ENCODE assay signal across 16 cellular contexts in the genomic region with DNA sequence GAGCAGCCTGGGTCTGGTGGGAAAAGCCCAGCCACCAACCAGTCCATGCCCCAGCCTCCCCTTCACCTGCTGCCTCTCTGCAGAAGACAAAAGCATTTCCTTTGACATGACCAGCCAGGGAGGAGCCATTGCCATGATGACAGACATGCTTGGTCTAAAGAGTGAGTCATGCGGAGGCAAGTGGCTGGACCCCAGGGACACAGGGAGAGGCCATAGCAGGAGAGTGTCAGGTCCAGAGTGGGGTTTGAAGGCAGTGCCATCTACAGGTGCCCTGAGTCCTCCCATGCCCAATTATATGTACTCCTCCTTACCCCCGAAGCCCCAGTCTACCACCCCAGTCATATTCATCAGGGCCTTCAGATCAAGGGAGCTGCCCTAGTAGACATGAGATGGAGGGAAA.
DNase-seq lines count a peak whose midpoint lies in the region; ATAC-seq and TF ChIP-seq lines count a peak whose summit lies in the region.
"Had no signal": no experiment of that assay in that cellular context is flagged by ENCODE, and none has a peak within 500 bp of the region (broad histone marks: within the 10 kb centered on the region; RNA-seq: fewer than 3 reads in every experiment).

No MANE protein-coding gene starts in this region.

- TF ChIP-seq CTCF in AG10803 (conservative IDR thresholded peaks at IDR 0.05; ENCODE audit: low read length) (no peak), VCaP (conservative IDR thresholded peaks at IDR 0.05) (no peak)

- DNase-seq in AG10803 (ENCODE audit: low read depth) (peak; percentile 18), H4 (ENCODE audit: low spot score) (peak; percentile 23), islet precursor cell (peak; percentile 63), substantia nigra (lab: John Stamatoyannopoulos, UW) (no peak), NCI-H446 (lab: John Stamatoyannopoulos, UW) (no peak), HuH-7 (ENCODE audit: low spot score) (no peak)
- DNase-seq: activated naive CD4-positive, alpha-beta T cell treated with anti-CD3 and anti-CD28 coated beads, Interleukin-2, amount 10 ng/mL, durations not matched to agents 7 days and 5 days; CD8-positive, alpha-beta memory T cell; Kasumi-1; NCI-H146; stimulated activated naive CD8-positive, alpha-beta T cell treated with anti-CD3 and anti-CD28 coated beads, Interleukin-15, Interleukin-2, amounts not matched to agents 100 U/mL and 50 U/mL, for 24 hours; SW 1271; upper lobe of left lung had no signal

- H3K27ac ChIP-seq in VCaP (peak overlapping the region; percentile 78; the same call in 1 of the 2 replicates), substantia nigra (ENCODE audit: low read depth, low read length, poor library complexity, severe bottlenecking) (no peak overlapping the region)
- H3K27ac ChIP-seq: upper lobe of left lung had no signal

- no peak for ATAC-seq in HG02885 (IDR thresholded peaks at IDR 0.05; ENCODE audit: poor library complexity, unreplicated experiment)
- ATAC-seq: sciatic nerve; stimulated activated naive CD8-positive, alpha-beta T cell treated with anti-CD3 and anti-CD28 coated beads, Interleukin-15, Interleukin-2, amounts not matched to agents 100 U/mL and 50 U/mL, for 24 hours had no signal

- H3K4me3 ChIP-seq in AG10803 (ENCODE audit: low read length) = no peak overlapping the region
- H3K4me3 ChIP-seq: upper lobe of left lung had no signal

Comparison
In these comparisons a context has a peak if more than half of its experiments do, and no peak if none do; other contexts are left out.
1. DNase-seq: peak in AG10803 (single experiment), H4 (single experiment) and islet precursor cell (single experiment); none in substantia nigra (0 of 49), NCI-H446 (0 of 2) and HuH-7 (single experiment).